ENCODE assay signal across 16 cellular contexts in the genomic region with DNA sequence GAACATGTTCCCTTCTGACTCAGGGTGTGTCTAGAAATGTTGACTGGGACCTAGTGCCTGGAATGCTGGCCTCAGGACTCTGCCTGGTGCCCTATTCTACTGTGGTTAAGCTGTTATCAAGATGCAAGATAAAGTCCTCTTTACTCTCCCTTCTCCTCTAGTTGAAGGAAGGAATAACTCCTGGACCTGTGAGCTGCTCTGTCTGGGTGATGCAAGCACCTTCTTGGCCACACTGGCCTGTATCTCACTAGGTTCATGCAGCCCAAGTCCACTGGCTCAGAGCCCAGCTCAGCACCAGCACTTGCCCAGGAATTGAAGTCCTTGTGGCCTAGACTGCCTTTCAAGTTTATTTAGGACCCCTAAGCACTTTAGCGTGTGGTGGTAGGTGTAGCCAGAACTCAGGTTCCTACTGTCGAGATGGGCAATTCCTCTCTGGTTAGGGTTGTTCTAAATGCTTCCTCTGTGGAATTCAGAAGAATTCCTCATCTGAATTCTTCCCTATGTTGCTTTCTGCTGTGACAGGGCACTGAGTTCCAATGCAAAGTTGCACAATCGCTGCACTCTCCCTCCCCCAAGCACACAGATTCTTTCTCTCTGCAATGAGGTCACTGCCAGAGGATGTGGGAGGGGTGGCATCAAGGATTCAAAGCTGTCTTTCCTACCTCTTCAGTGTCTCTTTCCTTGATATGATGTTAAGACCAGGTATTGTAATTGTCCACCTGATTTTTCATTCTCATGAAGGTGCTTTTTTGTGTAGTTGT. TPM values are rescaled to one million over a fixed set of nuclear protein-coding genes. Genes with fewer than 3 reads are reported as not detected.
DNase-seq lines count a peak whose midpoint lies in the region; ATAC-seq, FAIRE-seq and TF ChIP-seq lines count a peak whose summit lies in the region.
"Had no signal": no experiment of that assay in that cellular context is flagged by ENCODE, and none has a peak within 500 bp of the region (broad histone marks: within the 10 kb centered on the region; RNA-seq: fewer than 3 reads in every experiment).

No MANE protein-coding gene starts in this region.

- H3K4me3 Mint-ChIP-seq in activated naive CD4-positive, alpha-beta T cell treated with anti-CD3 and anti-CD28 coated beads, Interleukin-2, amount 10 ng/mL, durations not matched to agents 7 days and 5 days = no peak overlapping the region
- no peak overlapping the region for H3K4me3 Mint-ChIP-seq in activated T-cell treated with anti-CD3 and anti-CD28 coated beads, Interleukin-2, amount 50 U/mL, for 4 hours
- H3K4me3 Mint-ChIP-seq: activated CD4-positive, alpha-beta memory T cell treated with anti-CD3 and anti-CD28 coated beads for 36 hours; T-cell had no signal

- H3K4me1 Mint-ChIP-seq in activated naive CD4-positive, alpha-beta T cell treated with anti-CD3 and anti-CD28 coated beads, Interleukin-2, amount 10 ng/mL, durations not matched to agents 7 days and 5 days = no peaks in the 10 kb centered on the region
- no peaks in the 10 kb centered on the region for H3K4me1 Mint-ChIP-seq in activated T-cell treated with anti-CD3 and anti-CD28 coated beads, Interleukin-2, amount 50 U/mL, for 4 hours (ENCODE audit: low read depth)
- H3K4me1 Mint-ChIP-seq: T-cell had no signal

- H3K9me3 Mint-ChIP-seq in activated naive CD4-positive, alpha-beta T cell treated with anti-CD3 and anti-CD28 coated beads, Interleukin-2, amount 10 ng/mL, durations not matched to agents 7 days and 5 days = no peaks in the 10 kb centered on the region
- H3K9me3 Mint-ChIP-seq in activated T-cell treated with anti-CD3 and anti-CD28 coated beads, Interleukin-2, amount 50 U/mL, for 4 hours = peaks cover 9% of the 10 kb centered on the region

- TF ChIP-seq CTCF in choroid plexus epithelial cell (conservative IDR thresholded peaks at IDR 0.05; ENCODE audit: low read depth, low read length) = no peak

- no peak overlapping the region for H3K27ac Mint-ChIP-seq in activated naive CD4-positive, alpha-beta T cell treated with anti-CD3 and anti-CD28 coated beads, Interleukin-2, amount 10 ng/mL, durations not matched to agents 7 days and 5 days
- H3K27ac Mint-ChIP-seq: activated CD4-positive, alpha-beta memory T cell treated with anti-CD3 and anti-CD28 coated beads for 36 hours; T-cell had no signal

- no peaks in the 10 kb centered on the region for H3K36me3 Mint-ChIP-seq in activated naive CD4-positive, alpha-beta T cell treated with anti-CD3 and anti-CD28 coated beads, Interleukin-2, amount 10 ng/mL, durations not matched to agents 7 days and 5 days
- H3K36me3 Mint-ChIP-seq in activated T-cell treated with anti-CD3 and anti-CD28 coated beads, Interleukin-2, amount 50 U/mL, for 4 hours (ENCODE audit: insufficient read depth) = no peaks in the 10 kb centered on the region
- H3K36me3 Mint-ChIP-seq: activated CD4-positive, alpha-beta memory T cell treated with anti-CD3 and anti-CD28 coated beads for 36 hours; T-cell had no signal

- FAIRE-seq in HTR-8/SVneo (lab: Jason Lieb, UNC) = no peak
- FAIRE-seq: keratinocyte had no signal

- CTCF ChIA-PET in activated naive CD4-positive, alpha-beta T cell treated with anti-CD3 and anti-CD28 coated beads, Interleukin-2, amount 10 ng/mL, durations not matched to agents 7 days and 5 days (lab: Charles Lee) = no interaction called here

- no peaks in the 10 kb centered on the region for H3K27me3 Mint-ChIP-seq in activated naive CD4-positive, alpha-beta T cell treated with anti-CD3 and anti-CD28 coated beads, Interleukin-2, amount 10 ng/mL, durations not matched to agents 7 days and 5 days
- H3K27me3 Mint-ChIP-seq in activated T-cell treated with anti-CD3 and anti-CD28 coated beads, Interleukin-2, amount 50 U/mL, for 4 hours (ENCODE audit: low read depth) = no peaks in the 10 kb centered on the region
- H3K27me3 Mint-ChIP-seq: activated CD4-positive, alpha-beta memory T cell treated with anti-CD3 and anti-CD28 coated beads for 36 hours; T-cell had no signal

- no peak for ATAC-seq in GM21737 (IDR thresholded peaks at IDR 0.05; ENCODE audit: unreplicated experiment)
- ATAC-seq in activated T-cell treated with anti-CD3 and anti-CD28 coated beads, Interleukin-2, amount 50 U/mL, for 4 hours = no peak
- no peak for ATAC-seq in HG03097 (IDR thresholded peaks at IDR 0.05; ENCODE audit: low FRiP score, unreplicated experiment)
- ATAC-seq: T-cell had no signal

- peak; percentile 19 for DNase-seq in A172 (ENCODE audit: low spot score)
- peak; percentile 22 for DNase-seq in HTR-8/SVneo (ENCODE audit: insufficient read length, low spot score)
- DNase-seq in choroid plexus epithelial cell (ENCODE audit: low read depth) = peak; percentile 33
- DNase-seq in kidney glomerular epithelial cell (lab: John Stamatoyannopoulos, UW) = peak; percentile 44
- no peak for DNase-seq in activated naive CD4-positive, alpha-beta T cell treated with anti-CD3 and anti-CD28 coated beads, Interleukin-2, amount 10 ng/mL, durations not matched to agents 7 days and 5 days
- no peak for DNase-seq in activated T-cell treated with anti-CD3 and anti-CD28 coated beads, Interleukin-2, amount 50 U/mL, for 4 hours
- DNase-seq: activated CD4-positive, alpha-beta memory T cell treated with anti-CD3 and anti-CD28 coated beads for 36 hours; DND-41; NCI-H1417 treated with DMSO at 0.1 percent for 48 hours; NK-92 treated with Interleukin-12 subunit alpha and Interleukin-12 subunit beta, amount 100 ng/mL, for 24 hours; stimulated activated CD4-positive, alpha-beta T cell treated with anti-CD3 and anti-CD28 coated beads, Interleukin-4, amount 100 ng/mL, for 1 hour; T-cell had no signal

- H3K4me3 ChIP-seq in choroid plexus epithelial cell (ENCODE audit: low read depth, low read length) = no peak overlapping the region

RNA-seq across cellular contexts. Expression of a gene that starts 54.7 kb away (rescaled TPM):
- total RNA-seq in A172 (2014; rRNA removed; shearing (Covaris generic)) = not detected in 2 replicates
- total RNA-seq in activated T-cell treated with anti-CD3 and anti-CD28 coated beads, Interleukin-2, amount 50 U/mL, for 4 hours = not detected
- total RNA-seq: A673; activated CD4-positive, alpha-beta memory T cell treated with anti-CD3 and anti-CD28 coated beads for 36 hours; T-cell had no signal

Comparison
In these comparisons a context has a peak if more than half of its experiments do, and no peak if none do; other contexts are left out.
1. DNase-seq: peak in A172 (single experiment), HTR-8/SVneo (single experiment), choroid plexus epithelial cell (single experiment) and kidney glomerular epithelial cell (single experiment); none in activated naive CD4-positive, alpha-beta T cell treated with anti-CD3 and anti-CD28 coated beads, Interleukin-2, amount 10 ng/mL, durations not matched to agents 7 days and 5 days (single experiment) and activated T-cell treated with anti-CD3 and anti-CD28 coated beads, Interleukin-2, amount 50 U/mL, for 4 hours (single experiment).